Comparison of ENCODE assay signal across 26 cellular contexts in genomic region chr9:86257406-86257805, GRCh38. TPM values are rescaled to one million over a fixed set of nuclear protein-coding genes. Genes with fewer than 3 reads are reported as not detected.
DNase-seq lines count a peak whose midpoint lies in the region.
"Had no signal": no experiment of that assay in that cellular context is flagged by ENCODE, and none has a peak within 500 bp of the region (broad histone marks: within the 10 kb centered on the region; RNA-seq: fewer than 3 reads in every experiment).

No MANE protein-coding gene starts in this region.

- in situ Hi-C loops in KBM-7 (cut with MboI; ENCODE audit: low pct_unique_long_range_greater_than_20kb, low sequenced_read_pairs): no loop called here

- H3K27ac ChIP-seq in SJCRH30: no peak overlapping the region
- no peak overlapping the region for H3K27ac ChIP-seq in effector memory CD4-positive, alpha-beta T cell (ENCODE audit: insufficient read depth, low read length, poor library complexity, severe bottlenecking)
- H3K27ac ChIP-seq: BLaER1, epithelial cell of prostate, KMS-11 had no signal

- H3K4me1 ChIP-seq in SJCRH30: peaks cover 4% of the 10 kb centered on the region; the same call in 1 of the 2 replicates
- H3K4me1 ChIP-seq in effector memory CD4-positive, alpha-beta T cell (ENCODE audit: control insufficient read depth, insufficient read depth, low read length, poor library complexity, severe bottlenecking): no peaks in the 10 kb centered on the region
- H3K4me1 ChIP-seq: BLaER1 had no signal

- H3K27me3 ChIP-seq in SJCRH30: no peaks in the 10 kb centered on the region
- no peaks in the 10 kb centered on the region for H3K27me3 ChIP-seq in effector memory CD4-positive, alpha-beta T cell (replicated peaks; ENCODE audit: control insufficient read depth, insufficient read depth, low read length, poor library complexity, severe bottlenecking)
- H3K27me3 ChIP-seq: BLaER1 had no signal

- H3K36me3 ChIP-seq in SJCRH30: no peaks in the 10 kb centered on the region
- H3K36me3 ChIP-seq in effector memory CD4-positive, alpha-beta T cell (ENCODE audit: control insufficient read depth, insufficient read depth, low read length): no peaks in the 10 kb centered on the region

- H3K9me3 ChIP-seq in SJCRH30 (replicated peaks): peaks cover 4% of the 10 kb centered on the region; the same call in 1 of the 2 replicates
- H3K9me3 ChIP-seq in effector memory CD4-positive, alpha-beta T cell (ENCODE audit: control insufficient read depth, low read length): no peaks in the 10 kb centered on the region

- H3K4me3 ChIP-seq in SJCRH30: no peak overlapping the region
- no peak overlapping the region for H3K4me3 ChIP-seq in effector memory CD4-positive, alpha-beta T cell (ENCODE audit: insufficient read depth, low read depth, low read length, poor library complexity, severe bottlenecking)
- H3K4me3 ChIP-seq: BLaER1 had no signal

- DNase-seq in DMS 273 treated with DMSO at 0.1 percent for 48 hours (lab: John Stamatoyannopoulos, UW): peak; percentile 79
- peak; percentile 60 for DNase-seq in NCI-H2171 (lab: John Stamatoyannopoulos, UW)
- DNase-seq in SJCRH30: peak; percentile 58 to 74
- DNase-seq in myocyte (ENCODE audit: low read depth): peak; percentile 58
- DNase-seq in effector memory CD4-positive, alpha-beta T cell: no peak
- no peak for DNase-seq in KBM-7
- DNase-seq in activated T-cell treated with anti-CD3 and anti-CD28 coated beads, Interleukin-2, amount 50 U/mL, for 48 hours: no peak
- DNase-seq: activated B cell treated with CpG ODN at 0.5 μM for 24 hours; activated gamma-delta T cell; activated naive CD8-positive, alpha-beta T cell treated with anti-CD3 and anti-CD28 coated beads for 36 hours; activated T-cell treated with anti-CD3 and anti-CD28 coated beads, Interleukin-2, amount 50 U/mL, for 24 hours; anterior cingulate cortex; DMS79; effector CD4-positive, alpha-beta T cell; GDM1; H9; MM.1S; naive thymus-derived CD4-positive, alpha-beta T cell; NCI-H1417 treated with DMSO at 0.1 percent for 48 hours; NCI-H510A treated with DMSO at 0.1 percent for 48 hours; occipital lobe; T-cell had no signal

RNA-seq across cellular contexts. Expression of gene C9orf153, which starts 2.1 kb away (rescaled TPM):
- 0.43 and 0.55 TPM in 2 replicates for total RNA-seq in SJCRH30 (2014; rRNA removed; shearing (Covaris generic))
- 0.45 TPM in 1 of 2 replicates, not detected in the other for total RNA-seq in myocyte
- polyA plus RNA-seq in myocyte (2012): 0.05 TPM
- total RNA-seq: glomerular endothelial cell had no signal
- polyA plus RNA-seq: naive thymus-derived CD4-positive, alpha-beta T cell had no signal

RNA-seq across cellular contexts. Expression of gene ISCA1, which starts 24.9 kb away (rescaled TPM):
- total RNA-seq in SJCRH30 (2014; rRNA removed; shearing (Covaris generic)): 93.1 and 100.0 TPM in 2 replicates
- total RNA-seq in myocyte: 43.1 and 55.1 TPM in 2 replicates
- 29.0 TPM for polyA plus RNA-seq in myocyte (2012)

Comparison
In these comparisons a context has a peak if more than half of its experiments do, and no peak if none do; other contexts are left out.
1. DNase-seq: peak in DMS 273 treated with DMSO at 0.1 percent for 48 hours (single experiment), NCI-H2171 (single experiment), SJCRH30 (2 of 2) and myocyte (single experiment); none in effector memory CD4-positive, alpha-beta T cell (0 of 3), KBM-7 (single experiment) and activated T-cell treated with anti-CD3 and anti-CD28 coated beads, Interleukin-2, amount 50 U/mL, for 48 hours (0 of 2).